ENCODE assay signal across 22 cellular contexts in genomic region chr10:129942936-129943724, GRCh38. TPM values are rescaled to one million over a fixed set of nuclear protein-coding genes. Genes with fewer than 3 reads are reported as not detected.
DNase-seq lines count a peak whose midpoint lies in the region; ATAC-seq and TF ChIP-seq lines count a peak whose summit lies in the region.
"Had no signal": no experiment of that assay in that cellular context is flagged by ENCODE, and none has a peak within 500 bp of the region (broad histone marks: within the 10 kb centered on the region; RNA-seq: fewer than 3 reads in every experiment).

No MANE protein-coding gene starts in this region.

- no peaks in the 10 kb centered on the region for H3F3A ChIP-seq in GM23338 (replicated peaks; ENCODE audit: low read depth)

- H3K9ac ChIP-seq in adipocyte (ENCODE audit: low read length) = peak overlapping the region; percentile 26
- H3K9ac ChIP-seq: BLaER1, SK-N-SH had no signal

- H2AFZ ChIP-seq in GM23338 = no peak overlapping the region

- no peak overlapping the region for H3K4me3 Mint-ChIP-seq in GM23338
- H3K4me3 Mint-ChIP-seq: activated naive CD8-positive, alpha-beta T cell treated with anti-CD3 and anti-CD28 coated beads, Interleukin-2, amount 10 ng/mL, durations not matched to agents 7 days and 5 days; H9; IgD-negative memory B cell; stimulated activated effector memory CD8-positive, alpha-beta T cell treated with anti-CD3 and anti-CD28 coated beads, Interleukin-12 subunit alpha, Interleukin-12 subunit beta, amount 100 ng/mL, for 72 hours; T-helper 17 cell had no signal

- H3K9me3 ChIP-seq in adipocyte (ENCODE audit: control insufficient read depth, low read length) = no peaks in the 10 kb centered on the region
- no peaks in the 10 kb centered on the region for H3K9me3 ChIP-seq in left ventricle myocardium inferior (replicated peaks)
- no peaks in the 10 kb centered on the region for H3K9me3 ChIP-seq in psoas muscle
- H3K9me3 ChIP-seq: BLaER1, SK-N-SH had no signal

- H3K36me3 Mint-ChIP-seq in GM23338 (ENCODE audit: low read depth) = no peaks in the 10 kb centered on the region
- H3K36me3 Mint-ChIP-seq: activated naive CD8-positive, alpha-beta T cell treated with anti-CD3 and anti-CD28 coated beads, Interleukin-2, amount 10 ng/mL, durations not matched to agents 7 days and 5 days; IgD-negative memory B cell; stimulated activated effector memory CD8-positive, alpha-beta T cell treated with anti-CD3 and anti-CD28 coated beads, Interleukin-12 subunit alpha, Interleukin-12 subunit beta, amount 100 ng/mL, for 72 hours had no signal

- H3K4me3 ChIP-seq in GM23338 (no peak overlapping the region), adipocyte (ENCODE audit: low read length) (no peak overlapping the region), left ventricle myocardium inferior (no peak overlapping the region), psoas muscle (no peak overlapping the region)
- H3K4me3 ChIP-seq: BLaER1 had no signal

- DNase-seq in GM23338 (ENCODE audit: low spot score) = no peak
- no peak for DNase-seq in adipocyte (ENCODE audit: low read depth)
- peak; percentile 24 for DNase-seq in left ventricle myocardium inferior
- peak in 1 of 2 donors; percentile 56 for DNase-seq in psoas muscle
- no peak for DNase-seq in substantia nigra (lab: John Stamatoyannopoulos, UW)
- no peak for DNase-seq in stimulated activated CD4-positive, alpha-beta T cell treated with anti-CD3 and anti-CD28 coated beads, Interleukin-2, amount 100 ng/mL, for 48 hours
- no peak for DNase-seq in NCI-H526 (lab: John Stamatoyannopoulos, UW)
- DNase-seq: ACHN; activated naive CD8-positive, alpha-beta T cell treated with anti-CD3 and anti-CD28 coated beads, Interleukin-2, amount 10 ng/mL, durations not matched to agents 7 days and 5 days; H9; NCI-H1105; NCI-H1930; NCI-H2227 treated with DMSO at 0.1 percent for 48 hours; occipital lobe; RPMI8226; SK-N-SH; stimulated activated CD4-positive, alpha-beta T cell treated with anti-CD3 and anti-CD28 coated beads, Interleukin-4, amount 100 ng/mL, for 24 hours; T-helper 17 cell had no signal

- ATAC-seq in GM23338 = peak; percentile 59
- no peak for ATAC-seq in psoas muscle
- ATAC-seq in HG03521 (IDR thresholded peaks at IDR 0.05; ENCODE audit: unreplicated experiment) = no peak
- ATAC-seq: stimulated activated effector memory CD8-positive, alpha-beta T cell treated with anti-CD3 and anti-CD28 coated beads, Interleukin-12 subunit alpha, Interleukin-12 subunit beta, amount 100 ng/mL, for 72 hours; T-helper 17 cell had no signal

- no peaks in the 10 kb centered on the region for H3K27me3 ChIP-seq in GM23338 (ENCODE audit: insufficient read depth)
- no peaks in the 10 kb centered on the region for H3K27me3 ChIP-seq in adipocyte (replicated peaks; ENCODE audit: control insufficient read depth, insufficient read depth, low read length)
- peaks cover 13% of the 10 kb centered on the region for H3K27me3 ChIP-seq in left ventricle myocardium inferior (ENCODE audit: low read depth)
- H3K27me3 ChIP-seq in psoas muscle (ENCODE audit: insufficient read depth in 3 of 3, low read length in 2 of 3) = no peaks in the 10 kb centered on the region
- H3K27me3 ChIP-seq: BLaER1 had no signal

- no peaks in the 10 kb centered on the region for H3K9me3 Mint-ChIP-seq in GM23338
- H3K9me3 Mint-ChIP-seq: activated naive CD8-positive, alpha-beta T cell treated with anti-CD3 and anti-CD28 coated beads, Interleukin-2, amount 10 ng/mL, durations not matched to agents 7 days and 5 days; H9; stimulated activated effector memory CD8-positive, alpha-beta T cell treated with anti-CD3 and anti-CD28 coated beads, Interleukin-12 subunit alpha, Interleukin-12 subunit beta, amount 100 ng/mL, for 72 hours had no signal

- WGBS in psoas muscle, 3 donors = 30 to 68% (median 37%) methylated on average over 12 of the region's 12 CpGs

- no peak overlapping the region for H3K27ac Mint-ChIP-seq in GM23338
- H3K27ac Mint-ChIP-seq: activated naive CD8-positive, alpha-beta T cell treated with anti-CD3 and anti-CD28 coated beads, Interleukin-2, amount 10 ng/mL, durations not matched to agents 7 days and 5 days; H9; IgD-negative memory B cell; stimulated activated effector memory CD8-positive, alpha-beta T cell treated with anti-CD3 and anti-CD28 coated beads, Interleukin-12 subunit alpha, Interleukin-12 subunit beta, amount 100 ng/mL, for 72 hours; T-helper 17 cell had no signal

- H3K36me3 ChIP-seq in GM23338 (ENCODE audit: insufficient read depth) = no peaks in the 10 kb centered on the region
- H3K36me3 ChIP-seq in adipocyte (ENCODE audit: control insufficient read depth, insufficient read depth, low read length, severe bottlenecking) = no peaks in the 10 kb centered on the region
- no peaks in the 10 kb centered on the region for H3K36me3 ChIP-seq in left ventricle myocardium inferior
- no peaks in the 10 kb centered on the region for H3K36me3 ChIP-seq in psoas muscle (ENCODE audit: insufficient read depth in 1 of 2, low read depth in 1 of 2)
- H3K36me3 ChIP-seq: BLaER1 had no signal

- H3K27me3 Mint-ChIP-seq in GM23338 (ENCODE audit: insufficient read depth, low read depth, poor library complexity) = peaks cover 9% of the 10 kb centered on the region
- H3K27me3 Mint-ChIP-seq: activated naive CD8-positive, alpha-beta T cell treated with anti-CD3 and anti-CD28 coated beads, Interleukin-2, amount 10 ng/mL, durations not matched to agents 7 days and 5 days had no signal

- H3K9me2 ChIP-seq in GM23338 (ENCODE audit: insufficient read depth) = no peaks in the 10 kb centered on the region
- H3K9me2 ChIP-seq: SK-N-SH had no signal

- H3K4me1 ChIP-seq in GM23338 (ENCODE audit: insufficient read depth) = no peaks in the 10 kb centered on the region
- peaks cover 56% of the 10 kb centered on the region for H3K4me1 ChIP-seq in adipocyte (ENCODE audit: control insufficient read depth, insufficient read depth, low read length)
- H3K4me1 ChIP-seq in left ventricle myocardium inferior = peaks cover 91% of the 10 kb centered on the region
- peaks cover 84% of the 10 kb centered on the region for H3K4me1 ChIP-seq in psoas muscle

- no peaks in the 10 kb centered on the region for H3K79me2 ChIP-seq in GM23338 (replicated peaks; ENCODE audit: insufficient read depth)

- 0 out of 3 replicates have a peak, but pooled peaks cover 3% of the 10 kb centered on the region for H3K4me1 Mint-ChIP-seq in GM23338
- H3K4me1 Mint-ChIP-seq: activated naive CD8-positive, alpha-beta T cell treated with anti-CD3 and anti-CD28 coated beads, Interleukin-2, amount 10 ng/mL, durations not matched to agents 7 days and 5 days; H9; IgD-negative memory B cell; stimulated activated effector memory CD8-positive, alpha-beta T cell treated with anti-CD3 and anti-CD28 coated beads, Interleukin-12 subunit alpha, Interleukin-12 subunit beta, amount 100 ng/mL, for 72 hours; T-helper 17 cell had no signal

- no peak overlapping the region for H3K4me2 ChIP-seq in GM23338
- H3K4me2 ChIP-seq: BLaER1, SK-N-SH had no signal

- H4K20me1 ChIP-seq in GM23338 (replicated peaks; ENCODE audit: insufficient read depth) = no peaks in the 10 kb centered on the region
- H4K20me1 ChIP-seq: BLaER1 had no signal

- intact Hi-C loops in left ventricle myocardium inferior (cut with micrococcal nuclease) (loop anchor here (10.0 kb wide), 1 partner anchor 48 kb away; no protein-coding TSS in a partner anchor), psoas muscle (cut with DNase I) (loop anchor here in 1 of 2 donors (5.0 kb wide), 1 partner anchor 51 kb away; no protein-coding TSS in a partner anchor)

- H3K27ac ChIP-seq in GM23338 (ENCODE audit: low read depth) (no peak overlapping the region), left ventricle myocardium inferior (replicated peaks) (peak overlapping the region; percentile 62), psoas muscle (peak overlapping the region; percentile 78), substantia nigra (ENCODE audit: low read depth, low read length, poor library complexity, severe bottlenecking) (no peak overlapping the region)
- H3K27ac ChIP-seq: BLaER1 had no signal

- TF ChIP-seq CTCF in GM23338 (conservative IDR thresholded peaks at IDR 0.05; ENCODE audit: low read depth in 2 of 2) (no peak), left ventricle myocardium inferior (IDR thresholded peaks at IDR 0.05; ENCODE audit: borderline replicate concordance) (no peak), psoas muscle (IDR thresholded peaks at IDR 0.05) (no peak)

TF ChIP-seq in GM23338, 12 proteins besides CTCF, POLR2A, EP300 and RAD21 (continues in another document):
- TF ChIP-seq JUNB (IDR thresholded peaks at IDR 0.05; ENCODE audit: unreplicated experiment) = no peak
- TF ChIP-seq ETS1 (IDR thresholded peaks at IDR 0.05) = no peak
- no peak for TF ChIP-seq NANOG (IDR thresholded peaks at IDR 0.05; ENCODE audit: borderline replicate concordance)

RNA-seq across cellular contexts. Expression of gene EBF3, which starts 20.9 kb away (rescaled TPM):
- 0.23 and 0.49 TPM in 2 replicates for total RNA-seq in GM23338 (2014; rRNA removed; shearing (Covaris generic))
- polyA plus RNA-seq in GM23338 (2016; fragmentation: Nextera tagmentation; extraction: Ambion mirVana) = 0.12 and 0.27 TPM in 2 replicates
- total RNA-seq in left ventricle myocardium inferior = 6.2 TPM
- total RNA-seq in psoas muscle = 1 to 10 TPM; 4.5 to 8.5 (median 5.9) TPM
- polyA plus RNA-seq in psoas muscle = 10 to 100 TPM in 1 of 3 donors, 1 to 10 TPM in 2; 3.2 to 10.1 (median 3.4) TPM
- total RNA-seq: activated naive CD8-positive, alpha-beta T cell treated with anti-CD3 and anti-CD28 coated beads, Interleukin-2, amount 10 ng/mL, durations not matched to agents 7 days and 5 days; T-helper 17 cell had no signal
- polyA plus RNA-seq: IgD-negative memory B cell, SK-N-SH had no signal

Comparison
In these comparisons a context has a peak if more than half of its experiments do, and no peak if none do; other contexts are left out.
1. H3K27ac ChIP-seq: peak in left ventricle myocardium inferior (single experiment) and psoas muscle (single experiment); none in GM23338 (single experiment) and substantia nigra (single experiment).